22 cellular contexts compared by ENCODE assay signal in genomic region chr1:54394104-54394503, GRCh38. TPM values are rescaled to one million over a fixed set of nuclear protein-coding genes. Genes with fewer than 3 reads are reported as not detected.
DNase-seq lines count a peak whose midpoint lies in the region; ATAC-seq and TF ChIP-seq lines count a peak whose summit lies in the region.
"Had no signal": no experiment of that assay in that cellular context is flagged by ENCODE, and none has a peak within 500 bp of the region (broad histone marks: within the 10 kb centered on the region; RNA-seq: fewer than 3 reads in every experiment).

No MANE protein-coding gene starts in this region.

- H3K36me3 Mint-ChIP-seq in activated naive CD4-positive, alpha-beta T cell treated with anti-CD3 and anti-CD28 coated beads, Interleukin-2, amount 50 U/mL, for 24 hours = peaks cover 17% of the 10 kb centered on the region
- H3K36me3 Mint-ChIP-seq in activated naive CD4-positive, alpha-beta T cell treated with anti-CD3 and anti-CD28 coated beads for 36 hours (ENCODE audit: low read depth) = peaks cover 30% of the 10 kb centered on the region
- H3K36me3 Mint-ChIP-seq in glutamatergic neuron (ENCODE audit: unreplicated experiment) = peaks cover 5% of the 10 kb centered on the region
- H3K36me3 Mint-ChIP-seq in activated CD8-positive, alpha-beta T cell treated with anti-CD3 and anti-CD28 coated beads, Interleukin-2, amount 10 ng/mL, durations not matched to agents 7 days and 5 days (ENCODE audit: low read depth) = peaks cover 65% of the 10 kb centered on the region

- DNase-seq in activated naive CD4-positive, alpha-beta T cell treated with anti-CD3 and anti-CD28 coated beads for 36 hours = no peak
- DNase-seq in glutamatergic neuron (no peak), psoas muscle (no peak), AG08395 (ENCODE audit: low spot score) (no peak), NCI-H1417 treated with DMSO at 0.1 percent for 48 hours (lab: John Stamatoyannopoulos, UW) (no peak)
- no peak for DNase-seq in activated CD8-positive, alpha-beta T cell treated with anti-CD3 and anti-CD28 coated beads, Interleukin-2, amount 10 ng/mL, durations not matched to agents 7 days and 5 days
- DNase-seq: Calu3; CD4-positive, alpha-beta memory T cell; DMS79 treated with DMSO at 0.1 percent for 48 hours; GF-D8; GOT3; H7; HFFc6; IMR-90 had no signal

- H3K4me3 Mint-ChIP-seq in activated naive CD4-positive, alpha-beta T cell treated with anti-CD3 and anti-CD28 coated beads, Interleukin-2, amount 50 U/mL, for 24 hours = no peak overlapping the region
- H3K4me3 Mint-ChIP-seq in activated naive CD4-positive, alpha-beta T cell treated with anti-CD3 and anti-CD28 coated beads for 36 hours = no peak overlapping the region
- peak overlapping the region; percentile 78 for H3K4me3 Mint-ChIP-seq in glutamatergic neuron (ENCODE audit: unreplicated experiment)
- H3K4me3 Mint-ChIP-seq in activated CD8-positive, alpha-beta T cell treated with anti-CD3 and anti-CD28 coated beads, Interleukin-2, amount 10 ng/mL, durations not matched to agents 7 days and 5 days = no peak overlapping the region
- H3K4me3 Mint-ChIP-seq: CD14-positive monocyte; CD4-positive, alpha-beta memory T cell; HFFc6 had no signal

- H3K27me3 ChIP-seq in psoas muscle (ENCODE audit: insufficient read depth in 3 of 3, low read length in 2 of 3) = no peaks in the 10 kb centered on the region
- H3K27me3 ChIP-seq: BLaER1 had no signal

- peaks cover 53% of the 10 kb centered on the region for H3K4me1 Mint-ChIP-seq in activated naive CD4-positive, alpha-beta T cell treated with anti-CD3 and anti-CD28 coated beads, Interleukin-2, amount 50 U/mL, for 24 hours
- peaks cover 29% of the 10 kb centered on the region for H3K4me1 Mint-ChIP-seq in activated naive CD4-positive, alpha-beta T cell treated with anti-CD3 and anti-CD28 coated beads for 36 hours (ENCODE audit: low read depth)
- H3K4me1 Mint-ChIP-seq in glutamatergic neuron (ENCODE audit: low read depth, unreplicated experiment) = peaks cover 74% of the 10 kb centered on the region
- peaks cover 16% of the 10 kb centered on the region for H3K4me1 Mint-ChIP-seq in activated CD8-positive, alpha-beta T cell treated with anti-CD3 and anti-CD28 coated beads, Interleukin-2, amount 10 ng/mL, durations not matched to agents 7 days and 5 days (ENCODE audit: low read depth)

- CTCF ChIA-PET in activated naive CD4-positive, alpha-beta T cell treated with anti-CD3 and anti-CD28 coated beads for 36 hours (lab: Charles Lee) = no interaction called here
- CTCF ChIA-PET in activated CD8-positive, alpha-beta T cell treated with anti-CD3 and anti-CD28 coated beads, Interleukin-2, amount 10 ng/mL, durations not matched to agents 7 days and 5 days (lab: Charles Lee) = interaction anchor here (0.6 to 0.9 kb wide), 3 partner anchors 9 to 81 kb away, joined by 3 to 4 read pairs (median 3); partner anchors contain the start of gene SSBP3

- no peaks in the 10 kb centered on the region for H3K27me3 Mint-ChIP-seq in activated naive CD4-positive, alpha-beta T cell treated with anti-CD3 and anti-CD28 coated beads, Interleukin-2, amount 50 U/mL, for 24 hours
- no peaks in the 10 kb centered on the region for H3K27me3 Mint-ChIP-seq in activated naive CD4-positive, alpha-beta T cell treated with anti-CD3 and anti-CD28 coated beads for 36 hours (ENCODE audit: low read depth)
- H3K27me3 Mint-ChIP-seq in glutamatergic neuron (ENCODE audit: unreplicated experiment) = peaks cover 11% of the 10 kb centered on the region
- no peaks in the 10 kb centered on the region for H3K27me3 Mint-ChIP-seq in activated CD8-positive, alpha-beta T cell treated with anti-CD3 and anti-CD28 coated beads, Interleukin-2, amount 10 ng/mL, durations not matched to agents 7 days and 5 days (ENCODE audit: low read depth)
- H3K27me3 Mint-ChIP-seq: CD4-positive, alpha-beta memory T cell had no signal

- no peaks in the 10 kb centered on the region for H3K9me3 Mint-ChIP-seq in activated naive CD4-positive, alpha-beta T cell treated with anti-CD3 and anti-CD28 coated beads, Interleukin-2, amount 50 U/mL, for 24 hours
- no peaks in the 10 kb centered on the region for H3K9me3 Mint-ChIP-seq in activated naive CD4-positive, alpha-beta T cell treated with anti-CD3 and anti-CD28 coated beads for 36 hours
- H3K9me3 Mint-ChIP-seq in glutamatergic neuron (ENCODE audit: unreplicated experiment) = peaks cover 10% of the 10 kb centered on the region
- no peaks in the 10 kb centered on the region for H3K9me3 Mint-ChIP-seq in activated CD8-positive, alpha-beta T cell treated with anti-CD3 and anti-CD28 coated beads, Interleukin-2, amount 10 ng/mL, durations not matched to agents 7 days and 5 days (ENCODE audit: insufficient read depth)
- H3K9me3 Mint-ChIP-seq: CD4-positive, alpha-beta memory T cell; HFFc6 had no signal

- peaks cover 92% of the 10 kb centered on the region for H3K4me1 ChIP-seq in psoas muscle
- H3K4me1 ChIP-seq: A549, BLaER1 had no signal

- POLR2A ChIA-PET in activated CD8-positive, alpha-beta T cell treated with anti-CD3 and anti-CD28 coated beads, Interleukin-2, amount 10 ng/mL, durations not matched to agents 7 days and 5 days (lab: Charles Lee) = no interaction called here

- TF ChIP-seq CTCF in glutamatergic neuron (IDR thresholded peaks at IDR 0.05; ENCODE audit: partially characterized antibody, unreplicated experiment) (no peak), psoas muscle (IDR thresholded peaks at IDR 0.05) (no peak)

- H3K27ac Mint-ChIP-seq in activated naive CD4-positive, alpha-beta T cell treated with anti-CD3 and anti-CD28 coated beads, Interleukin-2, amount 50 U/mL, for 24 hours = peak overlapping the region; percentile 6
- H3K27ac Mint-ChIP-seq in activated naive CD4-positive, alpha-beta T cell treated with anti-CD3 and anti-CD28 coated beads for 36 hours = no peak overlapping the region
- H3K27ac Mint-ChIP-seq in glutamatergic neuron (ENCODE audit: unreplicated experiment) = peak overlapping the region; percentile 39
- H3K27ac Mint-ChIP-seq in activated CD8-positive, alpha-beta T cell treated with anti-CD3 and anti-CD28 coated beads, Interleukin-2, amount 10 ng/mL, durations not matched to agents 7 days and 5 days = no peak overlapping the region
- H3K27ac Mint-ChIP-seq: CD14-positive monocyte, HFFc6 had no signal

- peak; percentile 38 to 64 (median 52) for ATAC-seq in psoas muscle
- no peak for ATAC-seq in activated CD8-positive, alpha-beta T cell treated with anti-CD3 and anti-CD28 coated beads, Interleukin-2, amount 10 ng/mL, durations not matched to agents 7 days and 5 days
- ATAC-seq: A549, HCT116, K562 had no signal

- H3K27ac ChIP-seq in psoas muscle = peak overlapping the region; percentile 79
- H3K27ac ChIP-seq: 22Rv1, A549, BLaER1, HL-60 had no signal

- peaks cover 0 to 23% of the 10 kb centered on the region in 2 donors for H3K36me3 ChIP-seq in psoas muscle (ENCODE audit: insufficient read depth in 1 of 2, low read depth in 1 of 2)

- H3K9me3 ChIP-seq in psoas muscle = no peaks in the 10 kb centered on the region
- H3K9me3 ChIP-seq: A549, BLaER1 had no signal

- intact Hi-C loops in activated naive CD4-positive, alpha-beta T cell treated with anti-CD3 and anti-CD28 coated beads for 36 hours (cut with micrococcal nuclease) = no loop called here
- intact Hi-C loops in psoas muscle (cut with DNase I) = loop anchor here in 1 of 2 donors (5.0 kb wide), 1 partner anchor 107 kb away; no protein-coding TSS in a partner anchor

- WGBS in psoas muscle, 3 donors = 44 to 67% (median 55%) methylated on average over 4 of the region's 4 CpGs

- H3K4me3 ChIP-seq in psoas muscle = no peak overlapping the region
- H3K4me3 ChIP-seq: A549, BLaER1, K562 had no signal

RNA-seq across cellular contexts. Expression of gene SSBP3, which starts 12.1 kb away (rescaled TPM):
- total RNA-seq in activated naive CD4-positive, alpha-beta T cell treated with anti-CD3 and anti-CD28 coated beads for 36 hours = 10 to 100 TPM; 55.0 to 58.3 TPM
- total RNA-seq in glutamatergic neuron (ENCODE audit: unreplicated experiment) (608 TPM), psoas muscle (10 to 100 TPM; 13.8 to 24.2 (median 22.0) TPM)
- 10 to 100 TPM in 2 of 3 donors, 1 to 10 TPM in 1; 7.9 to 22.6 (median 12.5) TPM for polyA plus RNA-seq in psoas muscle
- 100 to 1,000 TPM; 109 to 111 TPM for total RNA-seq in activated CD8-positive, alpha-beta T cell treated with anti-CD3 and anti-CD28 coated beads, Interleukin-2, amount 10 ng/mL, durations not matched to agents 7 days and 5 days

Comparison
In these comparisons a context has a peak if more than half of its experiments do, and no peak if none do; other contexts are left out.
1. H3K27ac Mint-ChIP-seq: peak in activated naive CD4-positive, alpha-beta T cell treated with anti-CD3 and anti-CD28 coated beads, Interleukin-2, amount 50 U/mL, for 24 hours (single experiment) and glutamatergic neuron (single experiment); none in activated naive CD4-positive, alpha-beta T cell treated with anti-CD3 and anti-CD28 coated beads for 36 hours (single experiment) and activated CD8-positive, alpha-beta T cell treated with anti-CD3 and anti-CD28 coated beads, Interleukin-2, amount 10 ng/mL, durations not matched to agents 7 days and 5 days (single experiment).